ENCODE assay signal across 24 cellular contexts in the genomic region with DNA sequence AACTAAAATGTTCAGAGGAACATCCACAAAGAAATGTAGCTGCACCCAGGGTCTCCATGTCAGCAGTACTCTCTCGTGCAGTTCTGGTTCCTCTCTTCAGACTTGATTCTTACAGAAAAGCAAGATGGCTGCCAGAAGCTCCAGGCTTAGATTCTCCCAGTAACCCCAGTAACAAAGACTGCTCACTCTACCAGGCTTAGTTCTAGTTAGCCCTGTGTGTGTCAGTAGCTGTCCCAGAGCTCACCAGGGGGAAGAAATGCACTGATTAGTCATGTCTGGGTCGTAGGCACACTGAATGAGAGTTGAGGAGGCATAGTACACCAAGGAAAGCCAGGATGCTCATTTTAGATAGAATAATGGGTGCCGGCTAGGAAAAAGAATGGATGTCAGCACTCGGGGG.
"Had no signal": no experiment of that assay in that cellular context is flagged by ENCODE, and none has a peak within 500 bp of the region (broad histone marks: within the 10 kb centered on the region; RNA-seq: fewer than 3 reads in every experiment).

No MANE protein-coding gene starts in this region.

- H3K4me1 Mint-ChIP-seq: immature natural killer cell, natural killer cell had no signal

- H3K36me3 ChIP-seq: colonic mucosa, lower lobe of right lung, right lobe of liver, stomach, thyroid gland, vagina had no signal

- H3K4me1 ChIP-seq: colonic mucosa, lower lobe of right lung, parathyroid adenoma, right lobe of liver, stomach, thyroid gland, vagina had no signal

- H3K9me3 Mint-ChIP-seq: dendritic cell treated with granulocyte-macrophage colony-stimulating factor and Interleukin-4, amounts not matched to agents 40 ng/mL and 50 ng/mL, for 4 days; endodermal cell had no signal

- H3K27ac ChIP-seq: colonic mucosa, epithelial cell of prostate, lower lobe of right lung, parathyroid adenoma, right lobe of liver, stomach, thyroid gland, vagina had no signal

- ATAC-seq: esophagus mucosa, left colon, left ventricle myocardium superior, lower lobe of right lung, natural killer cell, right lobe of liver had no signal

- H3K79me2 ChIP-seq: parathyroid adenoma had no signal

- H3K27me3 Mint-ChIP-seq: dendritic cell treated with granulocyte-macrophage colony-stimulating factor and Interleukin-4, amounts not matched to agents 40 ng/mL and 50 ng/mL, for 4 days; progenitor cell of endocrine pancreas had no signal

- H3K36me3 Mint-ChIP-seq: immature natural killer cell, natural killer cell had no signal

- H3K4me3 Mint-ChIP-seq: dendritic cell treated with granulocyte-macrophage colony-stimulating factor and Interleukin-4, amounts not matched to agents 40 ng/mL and 50 ng/mL, for 4 days; endodermal cell; immature natural killer cell; natural killer cell had no signal

- DNase-seq: colonic mucosa; effector CD8-positive, alpha-beta T cell; endodermal cell; foreskin melanocyte; hypothalamus; immature natural killer cell; left colon; left ventricle myocardium superior; lower lobe of right lung; natural killer cell; right lobe of liver; small intestine; stimulated activated CD4-positive, alpha-beta T cell treated with anti-CD3 and anti-CD28 coated beads, Interleukin-15, amount 100 ng/mL, for 24 hours; stimulated activated CD4-positive, alpha-beta T cell treated with anti-CD3 and anti-CD28 coated beads, Interleukin-2, amount 100 ng/mL, for 48 hours; stimulated activated naive CD4-positive, alpha-beta T cell treated with Interleukin-2 at 50 U/mL for 16 hours; stomach; thyroid gland; trophoblast cell had no signal

- H3K27ac Mint-ChIP-seq: dendritic cell treated with granulocyte-macrophage colony-stimulating factor and Interleukin-4, amounts not matched to agents 40 ng/mL and 50 ng/mL, for 4 days; endodermal cell; immature natural killer cell; natural killer cell; progenitor cell of endocrine pancreas had no signal

- H3K9me3 ChIP-seq: colonic mucosa, lower lobe of right lung, right lobe of liver, stomach, thyroid gland, vagina had no signal

- H3K27me3 ChIP-seq: colonic mucosa, right lobe of liver, stomach, thyroid gland, vagina had no signal

- H2AFZ ChIP-seq: parathyroid adenoma had no signal

- H3K4me3 ChIP-seq: colonic mucosa, lower lobe of right lung, right lobe of liver, stomach, thyroid gland, vagina had no signal

- H3K9ac ChIP-seq: parathyroid adenoma had no signal

- FAIRE-seq: small intestine had no signal
